ENCODE assay signal across 25 cellular contexts in the genomic region with DNA sequence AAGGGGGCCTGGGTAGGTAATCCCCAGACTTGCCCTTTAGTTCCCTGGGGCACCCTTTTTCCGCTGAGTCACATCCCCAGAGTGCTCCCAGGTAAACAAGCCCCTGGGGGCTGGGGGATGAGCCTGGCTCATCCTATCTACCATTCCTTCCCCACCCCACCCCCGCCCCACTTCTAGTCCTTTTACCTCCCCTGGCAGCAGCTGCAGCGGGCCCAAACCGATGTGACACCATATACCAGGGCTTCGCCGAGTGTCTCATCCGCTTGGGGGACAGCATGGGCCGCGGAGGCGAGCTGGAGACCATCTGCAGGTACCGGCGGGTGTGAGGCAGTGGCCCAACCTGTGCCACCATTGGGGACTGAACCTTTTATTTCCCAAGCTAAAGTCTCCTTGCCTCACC. TPM values are rescaled to one million over a fixed set of nuclear protein-coding genes. Genes with fewer than 3 reads are reported as not detected.
A peak's percentile ranks its signal among the peaks of the same experiment; 100 is the strongest.
DNase-seq lines count a peak whose midpoint lies in the region; ATAC-seq and TF ChIP-seq lines count a peak whose summit lies in the region.
"Had no signal": no experiment of that assay in that cellular context is flagged by ENCODE, and none has a peak within 500 bp of the region (broad histone marks: within the 10 kb centered on the region; RNA-seq: fewer than 3 reads in every experiment).

No MANE protein-coding gene starts in this region.

- BruUV-seq in MCF 10A (replicated peaks; lab: Mats Ljungman, UMichigan): no TSS peak

- 95 to 100% methylated on average over 4 to 8 of the region's 12 CpGs for WGBS in gastroesophageal sphincter (ENCODE audit: low coverage in 1 of 2), 2 donors

- H3K36me3 ChIP-seq in breast epithelium (no peaks in the 10 kb centered on the region), gastroesophageal sphincter (peaks cover 0 to 53% of the 10 kb centered on the region in 2 donors), thoracic aorta (peaks cover 23% of the 10 kb centered on the region)

- ATAC-seq in gastroesophageal sphincter (no peak), thoracic aorta (ENCODE audit: insufficient number of reproducible peaks, low FRiP score, low read depth) (no peak), GM19035 (IDR thresholded peaks at IDR 0.05; ENCODE audit: unreplicated experiment) (no peak)
- ATAC-seq: stimulated activated naive CD8-positive, alpha-beta T cell treated with anti-CD3 and anti-CD28 coated beads, Interleukin-15, Interleukin-2, amounts not matched to agents 100 U/mL and 50 U/mL, for 24 hours had no signal

- H3K4me3 ChIP-seq in breast epithelium (no peak overlapping the region), gastroesophageal sphincter (no peak overlapping the region), thoracic aorta (no peak overlapping the region)
- H3K4me3 ChIP-seq: PC-9, spleen had no signal

- TF ChIP-seq POLR2A in breast epithelium (IDR thresholded peaks at IDR 0.05): no peak
- TF ChIP-seq POLR2A in gastroesophageal sphincter (IDR thresholded peaks at IDR 0.05): no peak

- H3K4me1 ChIP-seq in breast epithelium (no peaks in the 10 kb centered on the region), gastroesophageal sphincter (peaks cover 0 to 25% (median 8%) of the 10 kb centered on the region in 3 donors), thoracic aorta (ENCODE audit: control insufficient read depth in 1 of 2, low read depth in 2 of 2) (peaks cover 4 to 17% of the 10 kb centered on the region in 2 donors)

- H3K27ac ChIP-seq in breast epithelium (peak overlapping the region; percentile 27 to 63), gastroesophageal sphincter (peak overlapping the region in 3 of 4 donors; percentile 61 to 83 (median 73)), thoracic aorta (peak overlapping the region; percentile 45 to 69)
- H3K27ac ChIP-seq: HL-60, PC-9, spleen had no signal

- POLR2A ChIA-PET in MCF 10A (lab: Yijun Ruan, JAX): interaction anchor here (1.5 to 3.5 kb wide), 6 partner anchors 7 to 51 kb away, joined by 4 to 18 read pairs (median 12); a partner anchor contains a TSS
- POLR2A ChIA-PET in activated CD4-positive, alpha-beta memory T cell treated with anti-CD3 and anti-CD28 coated beads for 36 hours (lab: Charles Lee): interaction anchor here (1.4 kb wide), 1 partner anchor 43 kb away, joined by 3 read pairs; no protein-coding TSS in a partner anchor

- TF ChIP-seq CTCF in breast epithelium (IDR thresholded peaks at IDR 0.05): no peak
- TF ChIP-seq CTCF in MCF 10A (IDR thresholded peaks at IDR 0.05; ENCODE audit: unreplicated experiment): no peak
- no peak for TF ChIP-seq CTCF in gastroesophageal sphincter (IDR thresholded peaks at IDR 0.05)
- TF ChIP-seq CTCF in thoracic aorta (IDR thresholded peaks at IDR 0.05): no peak

- CTCF ChIA-PET in MCF 10A (lab: Yijun Ruan, JAX): interaction anchor here (0.6 to 6.4 kb wide), 7 partner anchors 15 to 179 kb away, joined by 3 to 67 read pairs (median 3); no protein-coding TSS in a partner anchor
- CTCF ChIA-PET in activated CD4-positive, alpha-beta memory T cell treated with anti-CD3 and anti-CD28 coated beads for 36 hours (lab: Charles Lee): interaction anchor here (1.0 to 4.4 kb wide), 7 partner anchors 15 to 511 kb away, joined by 3 to 62 read pairs (median 3); no protein-coding TSS in a partner anchor

- peaks cover 30% of the 10 kb centered on the region for H3K36me3 Mint-ChIP-seq in MCF 10A (ENCODE audit: insufficient read depth, unreplicated experiment)
- peaks cover 13% of the 10 kb centered on the region for H3K36me3 Mint-ChIP-seq in activated CD4-positive, alpha-beta memory T cell treated with anti-CD3 and anti-CD28 coated beads for 36 hours

- H3K4me1 Mint-ChIP-seq in MCF 10A (ENCODE audit: insufficient read depth, unreplicated experiment): peaks cover 17% of the 10 kb centered on the region
- H3K4me1 Mint-ChIP-seq in activated CD4-positive, alpha-beta memory T cell treated with anti-CD3 and anti-CD28 coated beads for 36 hours (ENCODE audit: low read depth): no peaks in the 10 kb centered on the region

- intact Hi-C loops in breast epithelium (cut with DNase I; ENCODE audit: low total_unique reads): no loop called here
- intact Hi-C loops in MCF 10A (cut with micrococcal nuclease): no loop called here
- intact Hi-C loops in activated CD4-positive, alpha-beta memory T cell treated with anti-CD3 and anti-CD28 coated beads for 36 hours (cut with micrococcal nuclease): no loop called here

- no peak for TF ChIP-seq EP300 in gastroesophageal sphincter (IDR thresholded peaks at IDR 0.05)

- no peak overlapping the region for H3K4me3 Mint-ChIP-seq in MCF 10A (ENCODE audit: unreplicated experiment)
- H3K4me3 Mint-ChIP-seq in activated CD4-positive, alpha-beta memory T cell treated with anti-CD3 and anti-CD28 coated beads for 36 hours: no peak overlapping the region
- H3K4me3 Mint-ChIP-seq: central memory CD8-positive, alpha-beta T cell; type B pancreatic cell had no signal

- DNase-seq in breast epithelium (ENCODE audit: low spot score in 2 of 2) (no peak), MCF 10A (ENCODE audit: unreplicated experiment) (no peak), thoracic aorta (ENCODE audit: low spot score) (no peak)
- DNase-seq in activated CD4-positive, alpha-beta memory T cell treated with anti-CD3 and anti-CD28 coated beads for 36 hours: no peak
- DNase-seq: activated CD4-positive, alpha-beta T cell treated with anti-CD3 and anti-CD28 coated beads for 1 hour; activated CD8-positive, alpha-beta memory T cell treated with anti-CD3 and anti-CD28 coated beads for 24 hours; activated naive CD4-positive, alpha-beta T cell treated with anti-CD3 and anti-CD28 coated beads, Interleukin-2, amount 50 U/mL, for 16 hours; activated T-cell treated with anti-CD3 and anti-CD28 coated beads, Interleukin-2, amount 50 U/mL, for 48 hours; AML-193; aorta; DMS53; H9; mammary epithelial cell; NCI-H446 treated with DMSO at 0.1 percent for 48 hours; PC-9; SHP77 treated with DMSO at 0.1 percent for 48 hours; spleen; stimulated activated CD4-positive, alpha-beta T cell treated with anti-CD3 and anti-CD28 coated beads, Interleukin-4, amount 100 ng/mL, for 1 hour; stimulated activated naive CD8-positive, alpha-beta T cell treated with anti-CD3 and anti-CD28 coated beads, Interleukin-15, Interleukin-2, amounts not matched to agents 100 U/mL and 50 U/mL, for 24 hours had no signal

- no peaks in the 10 kb centered on the region for H3K9me3 Mint-ChIP-seq in MCF 10A (ENCODE audit: unreplicated experiment)
- H3K9me3 Mint-ChIP-seq in activated CD4-positive, alpha-beta memory T cell treated with anti-CD3 and anti-CD28 coated beads for 36 hours: no peaks in the 10 kb centered on the region
- H3K9me3 Mint-ChIP-seq: central memory CD8-positive, alpha-beta T cell; H9; type B pancreatic cell had no signal

- H3K27ac Mint-ChIP-seq in MCF 10A (ENCODE audit: low read depth, unreplicated experiment): no peak overlapping the region
- H3K27ac Mint-ChIP-seq in activated CD4-positive, alpha-beta memory T cell treated with anti-CD3 and anti-CD28 coated beads for 36 hours: no peak overlapping the region
- H3K27ac Mint-ChIP-seq: type B pancreatic cell had no signal

- H3K27me3 ChIP-seq in breast epithelium: no peaks in the 10 kb centered on the region
- H3K27me3 ChIP-seq in gastroesophageal sphincter: no peaks in the 10 kb centered on the region
- H3K27me3 ChIP-seq in thoracic aorta (replicated peaks; ENCODE audit: insufficient read depth): no peaks in the 10 kb centered on the region
- H3K27me3 ChIP-seq: spleen had no signal

- H3K9me3 ChIP-seq in breast epithelium (no peaks in the 10 kb centered on the region), gastroesophageal sphincter (no peaks in the 10 kb centered on the region), thoracic aorta (no peaks in the 10 kb centered on the region)
- H3K9me3 ChIP-seq: spleen had no signal

- no peaks in the 10 kb centered on the region for H3K27me3 Mint-ChIP-seq in MCF 10A (ENCODE audit: insufficient read depth, unreplicated experiment)
- H3K27me3 Mint-ChIP-seq in activated CD4-positive, alpha-beta memory T cell treated with anti-CD3 and anti-CD28 coated beads for 36 hours: no peaks in the 10 kb centered on the region
- H3K27me3 Mint-ChIP-seq: central memory CD8-positive, alpha-beta T cell; type B pancreatic cell had no signal

RNA-seq across cellular contexts. Expression of a gene that starts 0.9 kb away (rescaled TPM):
- total RNA-seq in breast epithelium: 1 to 10 TPM in 2 of 3 donors, not detected in 1; 1.3 to 1.4 TPM
- 0.81 TPM in 1 of 2 replicates, not detected in the other for total RNA-seq in MCF 10A (2022)
- 1 to 10 TPM in 2 of 4 donors, not detected in 2; 1.2 to 2.4 TPM for total RNA-seq in gastroesophageal sphincter
- total RNA-seq in thoracic aorta: not detected
- under 1 TPM in 1 of 2 experiments, not detected in 1; 0.76 TPM for total RNA-seq in activated CD4-positive, alpha-beta memory T cell treated with anti-CD3 and anti-CD28 coated beads for 36 hours
- total RNA-seq: A172, PC-9 had no signal

RNA-seq across cellular contexts. Expression of a gene that starts 7.5 kb away (rescaled TPM):
- 10 to 100 TPM; 17.3 to 20.5 (median 17.4) TPM for total RNA-seq in breast epithelium
- 21.7 and 27.9 TPM in 2 replicates for total RNA-seq in MCF 10A (2022)
- total RNA-seq in gastroesophageal sphincter: 10 to 100 TPM; 14.7 to 32.3 (median 23.4) TPM
- total RNA-seq in thoracic aorta: 10 to 100 TPM; 24.1 to 36.0 TPM
- total RNA-seq in activated CD4-positive, alpha-beta memory T cell treated with anti-CD3 and anti-CD28 coated beads for 36 hours: 10 to 100 TPM in 1 of 2 experiments, 1 to 10 TPM in 1; 10.0 to 11.7 TPM

RNA-seq across cellular contexts. Expression of a gene that starts 12.7 kb away (rescaled TPM):
- 10 to 100 TPM; 43.3 to 57.0 (median 53.6) TPM for total RNA-seq in breast epithelium
- 50.9 and 51.3 TPM in 2 replicates for total RNA-seq in MCF 10A (2022)
- 10 to 100 TPM; 43.8 to 72.6 (median 53.5) TPM for total RNA-seq in gastroesophageal sphincter
- 10 to 100 TPM; 57.4 to 61.0 TPM for total RNA-seq in thoracic aorta
- 10 to 100 TPM; 88.6 to 94.2 TPM for total RNA-seq in activated CD4-positive, alpha-beta memory T cell treated with anti-CD3 and anti-CD28 coated beads for 36 hours

RNA-seq across cellular contexts. Expression of a gene that starts 38.1 kb away (rescaled TPM):
- 10 to 100 TPM; 35.0 to 52.0 (median 51.5) TPM for total RNA-seq in breast epithelium
- total RNA-seq in MCF 10A (2022): 30.9 and 35.5 TPM in 2 replicates
- 10 to 100 TPM; 15.4 to 44.2 (median 35.3) TPM for total RNA-seq in gastroesophageal sphincter
- 10 to 100 TPM; 59.6 to 70.9 TPM for total RNA-seq in thoracic aorta
- total RNA-seq in activated CD4-positive, alpha-beta memory T cell treated with anti-CD3 and anti-CD28 coated beads for 36 hours: 10 to 100 TPM; 39.2 to 40.2 TPM

RNA-seq across cellular contexts. Expression of a gene that starts 38.8 kb away (rescaled TPM):
- total RNA-seq in breast epithelium (100 to 1,000 TPM in 1 of 3 donors, 10 to 100 TPM in 2; 91.5 to 168 (median 94.8) TPM), MCF 10A (2022) (133 TPM in 2 replicates), gastroesophageal sphincter (100 to 1,000 TPM in 3 of 4 donors, 10 to 100 TPM in 1; 90.0 to 194 (median 113) TPM), thoracic aorta (100 to 1,000 TPM in 1 of 2 donors, 10 to 100 TPM in 1; 79.0 to 172 TPM)
- 100 to 1,000 TPM; 141 to 148 TPM for total RNA-seq in activated CD4-positive, alpha-beta memory T cell treated with anti-CD3 and anti-CD28 coated beads for 36 hours
